Comparison of ENCODE assay signal across 25 cellular contexts in the genomic region with DNA sequence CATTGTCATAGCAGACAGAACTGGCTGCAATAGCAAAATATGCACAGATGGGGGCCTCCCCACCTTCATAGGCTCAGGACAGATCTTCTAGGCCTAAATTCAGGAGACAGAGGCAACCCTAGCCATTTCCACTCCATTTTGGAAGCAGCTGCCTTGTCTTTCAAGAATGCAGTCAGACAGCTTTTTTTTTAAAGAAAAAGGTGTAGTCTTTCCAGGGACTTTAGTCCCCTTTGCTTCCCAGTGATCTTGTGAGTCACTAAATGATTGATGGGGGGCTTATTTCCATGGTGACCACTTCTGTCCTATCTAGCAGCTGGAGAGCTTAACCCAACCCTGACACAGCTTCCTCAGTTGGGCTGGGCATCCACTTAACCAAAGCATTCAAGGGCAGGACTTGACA.
DNase-seq lines count a peak whose midpoint lies in the region; TF ChIP-seq lines count a peak whose summit lies in the region.
"Had no signal": no experiment of that assay in that cellular context is flagged by ENCODE, and none has a peak within 500 bp of the region (broad histone marks: within the 10 kb centered on the region; RNA-seq: fewer than 3 reads in every experiment).

No MANE protein-coding gene starts in this region.

- H3K4me2 ChIP-seq in DOHH2 (ENCODE audit: low read length), result no peak overlapping the region
- H3K4me2 ChIP-seq: KMS-11 had no signal

- TF ChIP-seq CTCF in DOHH2 (IDR thresholded peaks at IDR 0.05; ENCODE audit: low read depth, low read length, poor library complexity, severe bottlenecking) (peak; percentile 20), epithelial cell of proximal tubule (conservative IDR thresholded peaks at IDR 0.05; ENCODE audit: low read depth, low read length) (peak; percentile 6), nephron progenitor cell (IDR thresholded peaks at IDR 0.05) (no peak)

- H3K79me2 ChIP-seq in DOHH2 (ENCODE audit: control insufficient read depth, low read length), result no peaks in the 10 kb centered on the region

- H3F3A ChIP-seq in DOHH2 (ENCODE audit: control insufficient read depth, insufficient read depth), result no peaks in the 10 kb centered on the region

- H3K4me3 ChIP-seq in DOHH2 (ENCODE audit: low read length) (no peak overlapping the region), epithelial cell of proximal tubule (ENCODE audit: low read depth, low read length) (no peak overlapping the region)
- H3K4me3 ChIP-seq: upper lobe of left lung had no signal

- H3K4me3 Mint-ChIP-seq in nephron progenitor cell, result no peak overlapping the region
- H3K4me3 Mint-ChIP-seq: activated T-helper 1 cell treated with anti-CD3 and anti-CD28 coated beads, Interleukin-12 subunit alpha, Interleukin-12 subunit beta, Interleukin-2, Interleukin-4 antibody, amounts not matched to agents 30 ng/mL and 10 ng/mL and 1 ng/mL, durations not matched to agents 14 hours and 24 hours and 36 hours; central memory CD8-positive, alpha-beta T cell; naive thymus-derived CD4-positive, alpha-beta T cell; stimulated activated naive CD8-positive, alpha-beta T cell treated with anti-CD3 and anti-CD28 coated beads, Interleukin-15, amount 100 ng/mL, for 72 hours; T-helper 1 cell treated with Interleukin-12 subunit alpha and Interleukin-12 subunit beta and Interleukin-4 antibody, amounts not matched to agents 30 μg/mL and 1 μg/mL, for 36 hours had no signal

- no peaks in the 10 kb centered on the region for H3K4me1 ChIP-seq in DOHH2 (ENCODE audit: control insufficient read depth, low read length)
- H3K4me1 ChIP-seq: upper lobe of left lung had no signal

- no peaks in the 10 kb centered on the region for H3K9me3 ChIP-seq in DOHH2 (ENCODE audit: control insufficient read depth, insufficient read depth, low read length)
- H3K9me3 ChIP-seq: upper lobe of left lung had no signal

- peaks cover 6% of the 10 kb centered on the region for H3K27me3 ChIP-seq in DOHH2 (ENCODE audit: control insufficient read depth, low read length)
- H3K27me3 ChIP-seq: upper lobe of left lung had no signal

- peaks cover 7% of the 10 kb centered on the region for H3K36me3 Mint-ChIP-seq in nephron progenitor cell (ENCODE audit: low read depth)

- no peaks in the 10 kb centered on the region for H4K20me1 ChIP-seq in DOHH2 (ENCODE audit: control insufficient read depth, insufficient read depth, low read depth, low read length)

- H3K27me3 Mint-ChIP-seq in nephron progenitor cell (ENCODE audit: low read depth, poor library complexity), result peaks cover 2% of the 10 kb centered on the region
- H3K27me3 Mint-ChIP-seq: central memory CD8-positive, alpha-beta T cell; naive thymus-derived CD4-positive, alpha-beta T cell; stimulated activated naive CD8-positive, alpha-beta T cell treated with anti-CD3 and anti-CD28 coated beads, Interleukin-15, amount 100 ng/mL, for 72 hours had no signal

- DNase-seq in LoVo (ENCODE audit: low spot score) (peak; percentile 32), epithelial cell of proximal tubule (ENCODE audit: low read depth) (no peak), nephron progenitor cell (no peak), NOMO-1 treated with dmso at 0.1 percent for 144 hours (lab: John Stamatoyannopoulos, UW; ENCODE audit: unreplicated experiment) (no peak), globus pallidus (ENCODE audit: low spot score) (no peak)
- DNase-seq in activated CD4-positive, alpha-beta T cell treated with anti-CD3 and anti-CD28 coated beads for 48 hours, result no peak
- DNase-seq: activated CD4-positive, alpha-beta T cell treated with anti-CD3 and anti-CD28 coated beads for 4 hours; aorta; C1 segment of cervical spinal cord; foreskin fibroblast; GF-D8; naive thymus-derived CD4-positive, alpha-beta T cell; NCI-H1048; NCI-H187 treated with DMSO at 0.1 percent for 48 hours; NCI-H226; NCI-H774; stimulated activated naive CD8-positive, alpha-beta T cell treated with anti-CD3 and anti-CD28 coated beads, Interleukin-15, amount 100 ng/mL, for 72 hours; upper lobe of left lung had no signal

- no peak overlapping the region for H3K27ac ChIP-seq in DOHH2 (ENCODE audit: low read depth, low read length)
- H3K27ac ChIP-seq: epithelial cell of prostate, KMS-11, upper lobe of left lung had no signal

- H3K27ac Mint-ChIP-seq in nephron progenitor cell, result peak overlapping the region; percentile 66
- H3K27ac Mint-ChIP-seq: activated naive CD4-positive, alpha-beta T cell treated with anti-CD3 and anti-CD28 coated beads, Interleukin-2, amount 50 U/mL, for 72 hours; activated T-helper 1 cell treated with anti-CD3 and anti-CD28 coated beads, Interleukin-12 subunit alpha, Interleukin-12 subunit beta, Interleukin-2, Interleukin-4 antibody, amounts not matched to agents 30 ng/mL and 10 ng/mL and 1 ng/mL, durations not matched to agents 14 hours and 24 hours and 36 hours; naive thymus-derived CD4-positive, alpha-beta T cell; stimulated activated naive CD8-positive, alpha-beta T cell treated with anti-CD3 and anti-CD28 coated beads, Interleukin-15, amount 100 ng/mL, for 72 hours; T-helper 1 cell treated with Interleukin-12 subunit alpha and Interleukin-12 subunit beta and Interleukin-4 antibody, amounts not matched to agents 30 μg/mL and 1 μg/mL, for 36 hours had no signal

- H3K9me2 ChIP-seq in DOHH2 (replicated peaks; ENCODE audit: control insufficient read depth, low read length), result no peaks in the 10 kb centered on the region

- H3K9me3 Mint-ChIP-seq in nephron progenitor cell, result peaks cover 8% of the 10 kb centered on the region
- H3K9me3 Mint-ChIP-seq: central memory CD8-positive, alpha-beta T cell had no signal

- no peaks in the 10 kb centered on the region for H3K36me3 ChIP-seq in DOHH2 (ENCODE audit: control insufficient read depth, low read length)
- H3K36me3 ChIP-seq: upper lobe of left lung had no signal

- peaks cover 42% of the 10 kb centered on the region for H3K4me1 Mint-ChIP-seq in nephron progenitor cell
